In the genomic region with DNA sequence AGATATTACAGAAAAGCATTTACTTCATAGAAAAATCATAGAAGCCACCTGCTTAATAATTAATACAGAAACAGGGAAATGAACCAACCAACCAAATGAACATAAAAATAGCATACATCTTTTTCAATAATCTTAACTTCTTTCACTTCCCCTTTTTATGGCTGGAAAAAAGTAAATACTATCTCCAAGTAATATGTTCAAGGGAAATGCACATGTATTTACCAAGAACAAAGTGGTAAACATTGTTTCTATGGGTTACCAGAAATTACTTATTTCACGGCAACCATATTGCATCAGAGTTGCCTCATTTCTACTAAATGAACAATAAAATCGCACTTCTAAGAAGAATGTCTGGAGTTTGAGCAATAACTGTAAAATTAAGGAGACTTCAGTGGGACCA, we compare ENCODE assay signal across 15 cellular contexts.
DNase-seq lines count a peak whose midpoint lies in the region; ATAC-seq and TF ChIP-seq lines count a peak whose summit lies in the region.
"Had no signal": no experiment of that assay in that cellular context is flagged by ENCODE, and none has a peak within 500 bp of the region (broad histone marks: within the 10 kb centered on the region; RNA-seq: fewer than 3 reads in every experiment).

No MANE protein-coding gene starts in this region.

- intact Hi-C loops in lower lobe of right lung (cut with DNase I) = no loop called here

- no peaks in the 10 kb centered on the region for H3K27me3 ChIP-seq in lower lobe of right lung (ENCODE audit: low read depth)

- no peak for TF ChIP-seq CTCF in lower lobe of right lung (IDR thresholded peaks at IDR 0.05)

- H3K27me3 Mint-ChIP-seq in stimulated activated naive B cell treated with anti-CD40 and anti-IgM and Interleukin-4, amounts not matched to agents 10 μg/mL and 1 μg/mL and 100 μg/mL, for 72 hours = no peaks in the 10 kb centered on the region
- H3K27me3 Mint-ChIP-seq: activated naive CD4-positive, alpha-beta T cell treated with anti-CD3 and anti-CD28 coated beads, Interleukin-2, amount 50 U/mL, for 24 hours; dendritic cell treated with granulocyte-macrophage colony-stimulating factor and Interleukin-4, amounts not matched to agents 40 ng/mL and 50 ng/mL, for 4 days had no signal

- DNase-seq in SIG-M5 treated with dmso at 0.1 percent for 504 hours (lab: John Stamatoyannopoulos, UW; ENCODE audit: unreplicated experiment) (peak; percentile 5), SIG-M5 (lab: John Stamatoyannopoulos, UW) (no peak), NCI-H1694 treated with DMSO at 0.1 percent for 48 hours (lab: John Stamatoyannopoulos, UW) (no peak), cortex of kidney (lab: John Stamatoyannopoulos, UW) (no peak), lower lobe of right lung (no peak)
- DNase-seq in stimulated activated naive B cell treated with anti-CD40 and anti-IgM and Interleukin-4, amounts not matched to agents 10 μg/mL and 1 μg/mL and 100 μg/mL, for 72 hours = no peak
- DNase-seq: 8988T, DND-41, NCI-H2107, occipital lobe, SHP77 had no signal

- no peaks in the 10 kb centered on the region for H3K36me3 Mint-ChIP-seq in stimulated activated naive B cell treated with anti-CD40 and anti-IgM and Interleukin-4, amounts not matched to agents 10 μg/mL and 1 μg/mL and 100 μg/mL, for 72 hours
- H3K36me3 Mint-ChIP-seq: activated naive CD4-positive, alpha-beta T cell treated with anti-CD3 and anti-CD28 coated beads, Interleukin-2, amount 50 U/mL, for 24 hours had no signal

- H3K4me3 Mint-ChIP-seq in stimulated activated naive B cell treated with anti-CD40 and anti-IgM and Interleukin-4, amounts not matched to agents 10 μg/mL and 1 μg/mL and 100 μg/mL, for 72 hours = no peak overlapping the region
- H3K4me3 Mint-ChIP-seq: activated naive CD4-positive, alpha-beta T cell treated with anti-CD3 and anti-CD28 coated beads, Interleukin-2, amount 50 U/mL, for 24 hours; dendritic cell treated with granulocyte-macrophage colony-stimulating factor and Interleukin-4, amounts not matched to agents 40 ng/mL and 50 ng/mL, for 4 days had no signal

- H3K27ac ChIP-seq in lower lobe of right lung = no peak overlapping the region

- no peaks in the 10 kb centered on the region for H3K9me3 Mint-ChIP-seq in stimulated activated naive B cell treated with anti-CD40 and anti-IgM and Interleukin-4, amounts not matched to agents 10 μg/mL and 1 μg/mL and 100 μg/mL, for 72 hours
- H3K9me3 Mint-ChIP-seq: activated naive CD4-positive, alpha-beta T cell treated with anti-CD3 and anti-CD28 coated beads, Interleukin-2, amount 50 U/mL, for 24 hours; dendritic cell treated with granulocyte-macrophage colony-stimulating factor and Interleukin-4, amounts not matched to agents 40 ng/mL and 50 ng/mL, for 4 days had no signal

- H3K4me1 ChIP-seq in lower lobe of right lung = no peaks in the 10 kb centered on the region

- no peaks in the 10 kb centered on the region for H3K9me3 ChIP-seq in lower lobe of right lung

- no peak overlapping the region for H3K4me3 ChIP-seq in lower lobe of right lung

- ATAC-seq in HG02588 (IDR thresholded peaks at IDR 0.05; ENCODE audit: unreplicated experiment) (peak; percentile 62), HG03432 (IDR thresholded peaks at IDR 0.05; ENCODE audit: unreplicated experiment) (peak; percentile 70), lower lobe of right lung (no peak)
- ATAC-seq in stimulated activated naive B cell treated with anti-CD40 and anti-IgM and Interleukin-4, amounts not matched to agents 10 μg/mL and 1 μg/mL and 100 μg/mL, for 72 hours (replicated peaks) = peak; percentile 61 to 67

- peaks cover 2 to 8% of the 10 kb centered on the region in 2 donors for H3K4me1 Mint-ChIP-seq in stimulated activated naive B cell treated with anti-CD40 and anti-IgM and Interleukin-4, amounts not matched to agents 10 μg/mL and 1 μg/mL and 100 μg/mL, for 72 hours
- H3K4me1 Mint-ChIP-seq: activated naive CD4-positive, alpha-beta T cell treated with anti-CD3 and anti-CD28 coated beads, Interleukin-2, amount 50 U/mL, for 24 hours had no signal

- H3K27ac Mint-ChIP-seq in stimulated activated naive B cell treated with anti-CD40 and anti-IgM and Interleukin-4, amounts not matched to agents 10 μg/mL and 1 μg/mL and 100 μg/mL, for 72 hours = no peak overlapping the region
- H3K27ac Mint-ChIP-seq: activated naive CD4-positive, alpha-beta T cell treated with anti-CD3 and anti-CD28 coated beads, Interleukin-2, amount 50 U/mL, for 24 hours; dendritic cell treated with granulocyte-macrophage colony-stimulating factor and Interleukin-4, amounts not matched to agents 40 ng/mL and 50 ng/mL, for 4 days had no signal

- no peaks in the 10 kb centered on the region for H3K36me3 ChIP-seq in lower lobe of right lung

Comparison
In these comparisons a context has a peak if more than half of its experiments do, and no peak if none do; other contexts are left out.
1. ATAC-seq: peak in HG02588 (single experiment), HG03432 (single experiment) and stimulated activated naive B cell treated with anti-CD40 and anti-IgM and Interleukin-4, amounts not matched to agents 10 μg/mL and 1 μg/mL and 100 μg/mL, for 72 hours (2 of 2); none in lower lobe of right lung (0 of 2).